Comparison of ENCODE assay signal across 1 cellular context in the genomic region with DNA sequence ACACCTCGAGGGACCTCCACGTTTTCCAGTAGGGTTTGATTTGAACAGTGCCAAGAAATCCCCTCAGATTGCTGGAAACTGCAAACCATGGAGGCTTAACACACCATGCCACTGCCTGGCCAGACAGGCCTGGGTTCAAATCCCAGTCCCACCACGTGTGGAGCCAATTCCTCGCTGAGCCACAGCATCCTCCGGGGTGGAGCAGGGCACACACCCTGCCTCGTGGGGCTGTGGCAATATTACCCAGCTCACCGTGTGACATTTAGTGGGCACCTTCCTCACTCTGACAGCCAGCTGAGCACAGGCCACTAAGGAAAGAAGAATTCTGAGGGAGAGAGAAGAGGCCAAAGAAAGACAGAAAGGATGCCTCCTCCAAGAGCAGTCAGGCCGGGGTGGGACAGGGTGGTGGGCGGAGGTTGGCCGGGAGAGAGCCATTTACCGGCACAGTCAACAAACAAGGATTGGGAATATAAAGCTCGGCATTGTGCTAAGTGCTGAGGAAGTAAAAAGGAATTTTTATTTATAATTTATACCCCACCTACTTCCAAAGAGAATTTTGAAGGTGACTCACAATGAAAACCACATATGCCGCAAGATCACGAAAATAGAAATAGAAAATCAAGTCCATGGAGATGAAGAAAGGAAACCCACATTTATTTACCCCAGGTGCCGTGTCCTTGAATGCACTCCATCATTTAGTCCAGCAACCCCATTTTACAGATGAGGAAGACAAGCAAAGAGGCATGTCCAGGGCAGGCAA.
TF ChIP-seq lines count a peak whose summit lies in the region.

No MANE protein-coding gene starts in this region.

TF ChIP-seq in SK-N-SH, 30 proteins besides CTCF, POLR2A, EP300 and RAD21 (continued from another document):
- TF ChIP-seq SIN3A (IDR thresholded peaks at IDR 0.05; ENCODE audit: borderline replicate concordance, low read depth, low read length): peak; percentile 98; the same call in 1 of the 2 replicates
- TF ChIP-seq, protein P1, sequence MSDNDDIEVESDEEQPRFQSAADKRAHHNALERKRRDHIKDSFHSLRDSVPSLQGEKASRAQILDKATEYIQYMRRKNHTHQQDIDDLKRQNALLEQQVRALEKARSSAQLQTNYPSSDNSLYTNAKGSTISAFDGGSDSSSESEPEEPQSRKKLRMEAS (IDR thresholded peaks at IDR 0.05; ENCODE audit: low read depth): peak; percentile 69
- TF ChIP-seq, protein P2, sequence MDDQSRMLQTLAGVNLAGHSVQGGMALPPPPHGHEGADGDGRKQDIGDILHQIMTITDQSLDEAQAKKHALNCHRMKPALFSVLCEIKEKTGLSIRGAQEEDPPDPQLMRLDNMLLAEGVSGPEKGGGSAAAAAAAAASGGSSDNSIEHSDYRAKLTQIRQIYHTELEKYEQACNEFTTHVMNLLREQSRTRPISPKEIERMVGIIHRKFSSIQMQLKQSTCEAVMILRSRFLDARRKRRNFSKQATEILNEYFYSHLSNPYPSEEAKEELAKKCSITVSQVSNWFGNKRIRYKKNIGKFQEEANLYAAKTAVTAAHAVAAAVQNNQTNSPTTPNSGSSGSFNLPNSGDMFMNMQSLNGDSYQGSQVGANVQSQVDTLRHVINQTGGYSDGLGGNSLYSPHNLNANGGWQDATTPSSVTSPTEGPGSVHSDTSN (IDR thresholded peaks at IDR 0.05): peak; percentile 68
- TF ChIP-seq, protein P3, sequence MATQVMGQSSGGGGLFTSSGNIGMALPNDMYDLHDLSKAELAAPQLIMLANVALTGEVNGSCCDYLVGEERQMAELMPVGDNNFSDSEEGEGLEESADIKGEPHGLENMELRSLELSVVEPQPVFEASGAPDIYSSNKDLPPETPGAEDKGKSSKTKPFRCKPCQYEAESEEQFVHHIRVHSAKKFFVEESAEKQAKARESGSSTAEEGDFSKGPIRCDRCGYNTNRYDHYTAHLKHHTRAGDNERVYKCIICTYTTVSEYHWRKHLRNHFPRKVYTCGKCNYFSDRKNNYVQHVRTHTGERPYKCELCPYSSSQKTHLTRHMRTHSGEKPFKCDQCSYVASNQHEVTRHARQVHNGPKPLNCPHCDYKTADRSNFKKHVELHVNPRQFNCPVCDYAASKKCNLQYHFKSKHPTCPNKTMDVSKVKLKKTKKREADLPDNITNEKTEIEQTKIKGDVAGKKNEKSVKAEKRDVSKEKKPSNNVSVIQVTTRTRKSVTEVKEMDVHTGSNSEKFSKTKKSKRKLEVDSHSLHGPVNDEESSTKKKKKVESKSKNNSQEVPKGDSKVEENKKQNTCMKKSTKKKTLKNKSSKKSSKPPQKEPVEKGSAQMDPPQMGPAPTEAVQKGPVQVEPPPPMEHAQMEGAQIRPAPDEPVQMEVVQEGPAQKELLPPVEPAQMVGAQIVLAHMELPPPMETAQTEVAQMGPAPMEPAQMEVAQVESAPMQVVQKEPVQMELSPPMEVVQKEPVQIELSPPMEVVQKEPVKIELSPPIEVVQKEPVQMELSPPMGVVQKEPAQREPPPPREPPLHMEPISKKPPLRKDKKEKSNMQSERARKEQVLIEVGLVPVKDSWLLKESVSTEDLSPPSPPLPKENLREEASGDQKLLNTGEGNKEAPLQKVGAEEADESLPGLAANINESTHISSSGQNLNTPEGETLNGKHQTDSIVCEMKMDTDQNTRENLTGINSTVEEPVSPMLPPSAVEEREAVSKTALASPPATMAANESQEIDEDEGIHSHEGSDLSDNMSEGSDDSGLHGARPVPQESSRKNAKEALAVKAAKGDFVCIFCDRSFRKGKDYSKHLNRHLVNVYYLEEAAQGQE (IDR thresholded peaks at IDR 0.05; ENCODE audit: low read depth, low read length): no peak
- TF ChIP-seq, protein P4, sequence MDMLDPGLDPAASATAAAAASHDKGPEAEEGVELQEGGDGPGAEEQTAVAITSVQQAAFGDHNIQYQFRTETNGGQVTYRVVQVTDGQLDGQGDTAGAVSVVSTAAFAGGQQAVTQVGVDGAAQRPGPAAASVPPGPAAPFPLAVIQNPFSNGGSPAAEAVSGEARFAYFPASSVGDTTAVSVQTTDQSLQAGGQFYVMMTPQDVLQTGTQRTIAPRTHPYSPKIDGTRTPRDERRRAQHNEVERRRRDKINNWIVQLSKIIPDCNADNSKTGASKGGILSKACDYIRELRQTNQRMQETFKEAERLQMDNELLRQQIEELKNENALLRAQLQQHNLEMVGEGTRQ (IDR thresholded peaks at IDR 0.05; ENCODE audit: borderline replicate concordance, low read depth, low read length): no peak
